In genomic region chr16:89155851-89156739, GRCh38 we compare ENCODE assay signal across 13 cellular contexts. TPM values are rescaled to one million over a fixed set of nuclear protein-coding genes. Genes with fewer than 3 reads are reported as not detected.
DNase-seq lines count a peak whose midpoint lies in the region; ATAC-seq and TF ChIP-seq lines count a peak whose summit lies in the region.
"Had no signal": no experiment of that assay in that cellular context is flagged by ENCODE, and none has a peak within 500 bp of the region (broad histone marks: within the 10 kb centered on the region; RNA-seq: fewer than 3 reads in every experiment).

No MANE protein-coding gene starts in this region.

- no peak overlapping the region for H3K27ac Mint-ChIP-seq in MCF 10A (ENCODE audit: low read depth, unreplicated experiment)

- no peaks in the 10 kb centered on the region for H3K27me3 Mint-ChIP-seq in MCF 10A (ENCODE audit: insufficient read depth, unreplicated experiment)

- DNase-seq in MCF 10A (ENCODE audit: unreplicated experiment) (no peak), breast epithelium (ENCODE audit: low spot score in 2 of 2) (no peak), body of pancreas (peak in 1 of 4 donors; percentile 49), medulla oblongata (ENCODE audit: extremely low spot score) (peak; percentile 9), transverse colon (no peak), ecto neural progenitor cell (ENCODE audit: low spot score) (no peak)
- no peak for DNase-seq in central memory CD4-positive, alpha-beta T cell
- DNase-seq: activated gamma-delta T cell, NCI-H2029 treated with DMSO at 0.1 percent for 48 hours, OCI-M1, T-helper 2 cell had no signal

- H3K36me3 ChIP-seq in breast epithelium (no peaks in the 10 kb centered on the region), body of pancreas (replicated peaks in 1 of 2; ENCODE audit: insufficient read depth in 1 of 2, low read depth in 2 of 2) (no peaks in the 10 kb centered on the region), transverse colon (peaks cover 0 to 8% (median 0%) of the 10 kb centered on the region in 4 donors)

- in situ Hi-C loops in transverse colon (cut with MboI; ENCODE audit: low pct_ligation_motif_present in 1 of 4, low pct_unique_long_range_greater_than_20kb in 1 of 4, low sequenced_read_pairs in 3 of 4) = loop anchor here in 2 of 4 donors (25.0 kb wide), 1 partner anchor 219 kb away; no protein-coding TSS in a partner anchor

- H3K4me1 ChIP-seq in breast epithelium = peaks cover 4 to 18% of the 10 kb centered on the region in 2 donors
- H3K4me1 ChIP-seq in body of pancreas = peaks cover 20% of the 10 kb centered on the region
- peaks cover 10 to 18% (median 12%) of the 10 kb centered on the region in 4 donors for H3K4me1 ChIP-seq in transverse colon

- H3K9me3 Mint-ChIP-seq in MCF 10A (ENCODE audit: unreplicated experiment) = no peaks in the 10 kb centered on the region

- no peak for TF ChIP-seq POLR2A in breast epithelium (IDR thresholded peaks at IDR 0.05)
- TF ChIP-seq POLR2A in body of pancreas (IDR thresholded peaks at IDR 0.05) = no peak
- peak; percentile 19 for TF ChIP-seq POLR2A in transverse colon (IDR thresholded peaks at IDR 0.05)

- H3K4me1 Mint-ChIP-seq in MCF 10A (ENCODE audit: insufficient read depth, unreplicated experiment) = no peaks in the 10 kb centered on the region

- H3K27me3 ChIP-seq in breast epithelium (peaks cover 0 to 22% of the 10 kb centered on the region in 2 donors), body of pancreas (no peaks in the 10 kb centered on the region), transverse colon (peaks cover 11% of the 10 kb centered on the region)

- POLR2A ChIA-PET in MCF 10A (lab: Yijun Ruan, JAX) = interaction anchor here (0.8 to 2.3 kb wide), 4 partner anchors 9 to 346 kb away, joined by 4 to 7 read pairs (median 5); partner anchors contain the start of genes ACSF3 and APRT

- TSS peak; percentile 40 for BruUV-seq in MCF 10A (replicated peaks; lab: Mats Ljungman, UMichigan)

- H3K36me3 Mint-ChIP-seq in MCF 10A (ENCODE audit: insufficient read depth, unreplicated experiment) = peaks cover 32% of the 10 kb centered on the region

- no peak for TF ChIP-seq EP300 in transverse colon (IDR thresholded peaks at IDR 0.05; ENCODE audit: low read depth)

- peak; percentile 10 for ATAC-seq in body of pancreas
- ATAC-seq in HG03139 (IDR thresholded peaks at IDR 0.05; ENCODE audit: unreplicated experiment) = no peak

- WGBS in body of pancreas, 2 donors = 20 to 36% methylated on average over 20 to 24 of the region's 24 CpGs
- WGBS in transverse colon (ENCODE audit: low coverage in 1 of 2), 2 donors = 39 to 65% methylated on average over 9 to 20 of the region's 24 CpGs

- H3K27ac ChIP-seq in breast epithelium = no peak overlapping the region
- H3K27ac ChIP-seq in body of pancreas = no peak overlapping the region
- H3K27ac ChIP-seq in transverse colon = no peak overlapping the region
- H3K27ac ChIP-seq: KMS-11 had no signal

- CTCF ChIA-PET in MCF 10A (lab: Yijun Ruan, JAX) = interaction anchor here (1.0 to 2.0 kb wide), 2 partner anchors 11 to 485 kb away, joined by 3 to 9 read pairs; no protein-coding TSS in a partner anchor

- TF ChIP-seq CTCF in MCF 10A (IDR thresholded peaks at IDR 0.05; ENCODE audit: unreplicated experiment) (no peak), breast epithelium (IDR thresholded peaks at IDR 0.05) (no peak), body of pancreas (IDR thresholded peaks at IDR 0.05) (no peak), transverse colon (IDR thresholded peaks at IDR 0.05) (no peak)

- intact Hi-C loops in MCF 10A (cut with micrococcal nuclease) = no loop called here
- intact Hi-C loops in breast epithelium (cut with DNase I; ENCODE audit: low total_unique reads) = no loop called here
- intact Hi-C loops in body of pancreas (cut with DNase I) = no loop called here
- intact Hi-C loops in transverse colon (cut with DNase I; ENCODE audit: low total_unique reads) = no loop called here

- H3K4me3 ChIP-seq in breast epithelium (no peak overlapping the region), body of pancreas (no peak overlapping the region), transverse colon (no peak overlapping the region)

- H3K9me3 ChIP-seq in breast epithelium (no peaks in the 10 kb centered on the region), body of pancreas (no peaks in the 10 kb centered on the region), transverse colon (no peaks in the 10 kb centered on the region)

- H3K4me3 Mint-ChIP-seq in MCF 10A (ENCODE audit: unreplicated experiment) = no peak overlapping the region

RNA-seq across cellular contexts. Expression of gene CDH15, which starts 15.5 kb away (rescaled TPM):
- not detected in 2 replicates for total RNA-seq in MCF 10A (2022)
- total RNA-seq in breast epithelium = not detected
- total RNA-seq in body of pancreas = 1 to 10 TPM in 1 of 2 donors, not detected in 1; 1.0 TPM
- not detected for total RNA-seq in transverse colon

RNA-seq across cellular contexts. Expression of gene SLC22A31, which starts 44.2 kb away (rescaled TPM):
- not detected in 2 replicates for total RNA-seq in MCF 10A (2022)
- not detected for total RNA-seq in breast epithelium
- 10 to 100 TPM in 1 of 2 donors, not detected in 1; 68.2 TPM for total RNA-seq in body of pancreas
- total RNA-seq in transverse colon = 1 to 10 TPM in 1 of 4 donors, not detected in 3; 1.3 TPM
